Comparison of ENCODE assay signal across 1 cellular context in genomic region chr7:128867842-128868623, GRCh38.
TF ChIP-seq lines count a peak whose summit lies in the region.

No MANE protein-coding gene starts in this region.

TF ChIP-seq in GM23338, 12 proteins besides CTCF, POLR2A, EP300 and RAD21 (continued from another document):
- no peak for TF ChIP-seq REST (IDR thresholded peaks at IDR 0.05; ENCODE audit: unreplicated experiment)
TF ChIP-seq in GM23338: peak in this region for 0.
